8 cellular contexts compared by ENCODE assay signal in genomic region chr17:73192219-73192893, GRCh38. TPM values are rescaled to one million over a fixed set of nuclear protein-coding genes. Genes with fewer than 3 reads are reported as not detected.
A peak's percentile ranks its signal among the peaks of the same experiment; 100 is the strongest.
DNase-seq lines count a peak whose midpoint lies in the region; ATAC-seq and TF ChIP-seq lines count a peak whose summit lies in the region.

No MANE protein-coding gene starts in this region.

- H3K27ac ChIP-seq in subcutaneous abdominal adipose tissue (ENCODE audit: low read depth, low read length), result peak overlapping the region; percentile 78

- H3K27me3 ChIP-seq in subcutaneous abdominal adipose tissue (ENCODE audit: control insufficient read depth in 5 of 5, insufficient read depth in 4 of 5, low read length in 5 of 5), result no peaks in the 10 kb centered on the region

- no peak for TF ChIP-seq CTCF in fibroblast of pulmonary artery (IDR thresholded peaks at IDR 0.05; ENCODE audit: low read length, missing control alignments)
- no peak for TF ChIP-seq CTCF in natural killer cell (IDR thresholded peaks at IDR 0.05)

- peak overlapping the region; percentile 93 for H3K4me3 Mint-ChIP-seq in activated T-helper 2 cell treated with anti-CD3 and anti-CD28 coated beads, Interferon-gamma antibody, Interleukin-2, Interleukin-4, amounts not matched to agents 10 μg/mL and 5 μg/mL and 100 μg/mL, durations not matched to agents 14 hours and 24 hours and 36 hours (ENCODE audit: low read depth)
- peak overlapping the region; percentile 85 for H3K4me3 Mint-ChIP-seq in natural killer cell

- peak overlapping the region; percentile 90 for H3K4me3 ChIP-seq in fibroblast of pulmonary artery (replicated peaks; ENCODE audit: low read depth, low read length)
- peak overlapping the region; percentile 71 to 99 (median 83) for H3K4me3 ChIP-seq in subcutaneous abdominal adipose tissue (ENCODE audit: low read depth in 1 of 5, low read length in 5 of 5)

- no peaks in the 10 kb centered on the region for H3K9me3 ChIP-seq in subcutaneous abdominal adipose tissue (ENCODE audit: control insufficient read depth in 5 of 5, low read length in 5 of 5)

- intact Hi-C loops in activated T-helper 2 cell treated with anti-CD3 and anti-CD28 coated beads, Interferon-gamma antibody, Interleukin-2, Interleukin-4, amounts not matched to agents 10 μg/mL and 5 μg/mL and 100 μg/mL, durations not matched to agents 14 hours and 24 hours and 36 hours (cut with micrococcal nuclease), result loop anchor here (2.0 to 5.0 kb wide), 2 partner anchors 120 to 600 kb away; partner anchors contain the start of gene CDC42EP4
- intact Hi-C loops in natural killer cell (cut with micrococcal nuclease), result no loop called here

- H3K4me1 ChIP-seq in subcutaneous abdominal adipose tissue (ENCODE audit: control insufficient read depth in 5 of 5, insufficient read depth in 5 of 5, low read length in 5 of 5), result peaks cover 2 to 37% (median 23%) of the 10 kb centered on the region in 5 donors

- H3K9ac ChIP-seq in subcutaneous abdominal adipose tissue (ENCODE audit: low read length in 5 of 5), result peak overlapping the region in 4 of 5 donors; percentile 54 to 79 (median 66)

- peaks cover 15% of the 10 kb centered on the region for H3K4me1 Mint-ChIP-seq in activated T-helper 2 cell treated with anti-CD3 and anti-CD28 coated beads, Interferon-gamma antibody, Interleukin-2, Interleukin-4, amounts not matched to agents 10 μg/mL and 5 μg/mL and 100 μg/mL, durations not matched to agents 14 hours and 24 hours and 36 hours (ENCODE audit: low read depth)
- H3K4me1 Mint-ChIP-seq in natural killer cell, result peaks cover 16 to 23% of the 10 kb centered on the region in 2 donors

- DNase-seq in DMS153 (lab: John Stamatoyannopoulos, UW) (peak; percentile 64), HUDEP-2 (lab: John Stamatoyannopoulos, UW; ENCODE audit: unreplicated experiment in 76 of 76) (peak in 62 of 76 experiments; percentile 13 to 84 (median 62)), OCI-M1 (lab: John Stamatoyannopoulos, UW) (peak; percentile 86), fibroblast of pulmonary artery (ENCODE audit: low read depth) (peak; percentile 60), natural killer cell (peak; percentile 68)
- peak; percentile 71 for DNase-seq in activated T-helper 2 cell treated with anti-CD3 and anti-CD28 coated beads, Interferon-gamma antibody, Interleukin-2, Interleukin-4, amounts not matched to agents 10 μg/mL and 5 μg/mL and 100 μg/mL, durations not matched to agents 14 hours and 24 hours and 36 hours (ENCODE audit: low spot score)

- ATAC-seq in GM21423 (IDR thresholded peaks at IDR 0.05; ENCODE audit: unreplicated experiment), result peak; percentile 50
- peak; percentile 75 to 84 (median 78) for ATAC-seq in natural killer cell

- H3K9me3 Mint-ChIP-seq in activated T-helper 2 cell treated with anti-CD3 and anti-CD28 coated beads, Interferon-gamma antibody, Interleukin-2, Interleukin-4, amounts not matched to agents 10 μg/mL and 5 μg/mL and 100 μg/mL, durations not matched to agents 14 hours and 24 hours and 36 hours, result no peaks in the 10 kb centered on the region
- H3K9me3 Mint-ChIP-seq in natural killer cell, result no peaks in the 10 kb centered on the region

- H3K36me3 ChIP-seq in subcutaneous abdominal adipose tissue (ENCODE audit: control insufficient read depth in 5 of 5, insufficient read depth in 5 of 5, low read length in 5 of 5), result peaks cover under 1 to 11% (median 10%) of the 10 kb centered on the region in 5 donors

- H3K36me3 Mint-ChIP-seq in activated T-helper 2 cell treated with anti-CD3 and anti-CD28 coated beads, Interferon-gamma antibody, Interleukin-2, Interleukin-4, amounts not matched to agents 10 μg/mL and 5 μg/mL and 100 μg/mL, durations not matched to agents 14 hours and 24 hours and 36 hours (ENCODE audit: low read depth), result peaks cover 21% of the 10 kb centered on the region
- peaks cover 2% of the 10 kb centered on the region for H3K36me3 Mint-ChIP-seq in natural killer cell

- no peaks in the 10 kb centered on the region for H3K27me3 Mint-ChIP-seq in activated T-helper 2 cell treated with anti-CD3 and anti-CD28 coated beads, Interferon-gamma antibody, Interleukin-2, Interleukin-4, amounts not matched to agents 10 μg/mL and 5 μg/mL and 100 μg/mL, durations not matched to agents 14 hours and 24 hours and 36 hours (ENCODE audit: low read depth)
- no peaks in the 10 kb centered on the region for H3K27me3 Mint-ChIP-seq in natural killer cell (ENCODE audit: low read depth in 2 of 2)

- H3K27ac Mint-ChIP-seq in activated T-helper 2 cell treated with anti-CD3 and anti-CD28 coated beads, Interferon-gamma antibody, Interleukin-2, Interleukin-4, amounts not matched to agents 10 μg/mL and 5 μg/mL and 100 μg/mL, durations not matched to agents 14 hours and 24 hours and 36 hours, result peak overlapping the region; percentile 94
- H3K27ac Mint-ChIP-seq in natural killer cell, result peak overlapping the region; percentile 85 to 93

RNA-seq across cellular contexts. Expression of gene COG1, which starts 0.5 kb away (rescaled TPM):
- 31.4 and 31.5 TPM in 2 replicates for total RNA-seq in activated T-helper 2 cell treated with anti-CD3 and anti-CD28 coated beads, Interferon-gamma antibody, Interleukin-2, Interleukin-4, amounts not matched to agents 10 μg/mL and 5 μg/mL and 100 μg/mL, durations not matched to agents 14 hours and 24 hours and 36 hours
- total RNA-seq in natural killer cell, result 10 to 100 TPM; 64.1 to 73.2 (median 68.3) TPM

RNA-seq across cellular contexts. Expression of gene SSTR2, which starts 27.5 kb away (rescaled TPM):
- total RNA-seq in activated T-helper 2 cell treated with anti-CD3 and anti-CD28 coated beads, Interferon-gamma antibody, Interleukin-2, Interleukin-4, amounts not matched to agents 10 μg/mL and 5 μg/mL and 100 μg/mL, durations not matched to agents 14 hours and 24 hours and 36 hours, result 0.91 and 0.97 TPM in 2 replicates
- total RNA-seq in natural killer cell, result not detected

Comparison
In these comparisons a context has a peak if more than half of its experiments do, and no peak if none do; other contexts are left out.
1. Peak in every context shown above with its lines: DNase-seq, ATAC-seq, H3K4me3 ChIP-seq and H3K27ac ChIP-seq.